In the genomic region with DNA sequence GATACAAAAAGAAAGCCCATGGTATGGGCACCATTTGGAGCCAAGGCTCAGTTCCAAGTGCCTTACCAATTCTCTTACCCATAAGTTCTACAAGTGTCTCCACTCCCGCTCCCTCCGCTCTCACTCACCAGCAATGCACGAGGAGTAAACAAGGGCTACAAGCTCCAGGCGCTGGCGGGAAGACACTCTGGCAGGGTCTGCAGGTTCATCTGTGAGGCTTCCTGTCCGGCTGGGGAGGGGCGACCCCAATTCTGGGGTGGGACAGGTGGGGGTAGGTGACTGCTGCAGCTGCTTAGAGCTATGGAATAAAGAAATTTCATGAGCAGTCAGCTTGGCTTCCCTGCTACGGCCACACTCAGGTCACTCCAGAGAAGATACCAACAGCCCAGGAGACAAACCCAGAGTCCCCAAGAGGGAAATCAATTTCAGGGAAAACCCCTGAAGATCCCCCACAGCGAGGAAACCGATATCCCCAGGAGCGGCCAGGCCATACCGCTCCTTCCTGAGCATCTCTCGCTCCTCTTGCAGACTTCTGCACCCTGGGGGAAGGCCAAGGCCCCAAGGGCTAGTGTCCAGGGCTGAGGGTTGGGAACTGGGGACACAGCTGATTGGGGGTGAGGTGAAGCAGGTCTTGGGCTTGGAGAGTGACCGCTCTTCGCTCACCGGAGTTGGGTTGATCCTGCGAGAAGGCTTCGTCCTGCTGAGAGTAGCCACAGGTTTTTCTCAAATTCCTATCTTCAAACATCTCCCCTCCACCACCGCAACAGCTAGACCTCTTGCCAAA, we compare ENCODE assay signal across 1 cellular context.
TF ChIP-seq lines count a peak whose summit lies in the region.

No MANE protein-coding gene starts in this region.

TF ChIP-seq in GM12878, 131 proteins besides CTCF, POLR2A, EP300 and RAD21 (continued from another document):
- TF ChIP-seq, protein P1, sequence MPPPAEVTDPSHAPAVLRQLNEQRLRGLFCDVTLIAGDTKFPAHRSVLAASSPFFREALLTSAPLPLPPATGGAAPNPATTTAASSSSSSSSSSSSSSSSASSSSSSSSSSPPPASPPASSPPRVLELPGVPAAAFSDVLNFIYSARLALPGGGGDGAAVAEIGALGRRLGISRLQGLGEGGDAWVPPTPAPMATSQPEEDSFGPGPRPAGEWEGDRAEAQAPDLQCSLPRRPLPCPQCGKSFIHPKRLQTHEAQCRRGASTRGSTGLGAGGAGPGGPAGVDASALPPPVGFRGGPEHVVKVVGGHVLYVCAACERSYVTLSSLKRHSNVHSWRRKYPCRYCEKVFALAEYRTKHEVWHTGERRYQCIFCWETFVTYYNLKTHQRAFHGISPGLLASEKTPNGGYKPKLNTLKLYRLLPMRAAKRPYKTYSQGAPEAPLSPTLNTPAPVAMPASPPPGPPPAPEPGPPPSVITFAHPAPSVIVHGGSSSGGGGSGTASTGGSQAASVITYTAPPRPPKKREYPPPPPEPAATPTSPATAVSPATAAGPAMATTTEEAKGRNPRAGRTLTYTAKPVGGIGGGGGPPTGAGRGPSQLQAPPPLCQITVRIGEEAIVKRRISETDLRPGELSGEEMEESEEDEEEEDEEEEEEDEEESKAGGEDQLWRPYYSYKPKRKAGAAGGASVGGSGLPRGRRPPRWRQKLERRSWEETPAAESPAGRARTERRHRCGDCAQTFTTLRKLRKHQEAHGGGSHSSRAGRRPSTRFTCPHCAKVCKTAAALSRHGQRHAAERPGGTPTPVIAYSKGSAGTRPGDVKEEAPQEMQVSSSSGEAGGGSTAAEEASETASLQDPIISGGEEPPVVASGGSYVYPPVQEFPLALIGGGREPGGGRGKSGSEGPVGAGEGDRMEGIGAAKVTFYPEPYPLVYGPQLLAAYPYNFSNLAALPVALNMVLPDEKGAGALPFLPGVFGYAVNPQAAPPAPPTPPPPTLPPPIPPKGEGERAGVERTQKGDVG (CRISPR knock-in tag; IDR thresholded peaks at IDR 0.05) = no peak
TF ChIP-seq in GM12878: peak in this region for 0.
